Comparison of ENCODE assay signal across 9 cellular contexts in genomic region chr1:202105571-202106339, GRCh38. TPM values are rescaled to one million over a fixed set of nuclear protein-coding genes. Genes with fewer than 3 reads are reported as not detected.
A peak's percentile ranks its signal among the peaks of the same experiment; 100 is the strongest.
DNase-seq lines count a peak whose midpoint lies in the region; TF ChIP-seq lines count a peak whose summit lies in the region.
"Had no signal": no experiment of that assay in that cellular context is flagged by ENCODE, and none has a peak within 500 bp of the region (broad histone marks: within the 10 kb centered on the region; RNA-seq: fewer than 3 reads in every experiment).

No MANE protein-coding gene starts in this region.

- H3K79me1 ChIP-seq in H9 (ENCODE audit: insufficient read depth, low read depth, low read length, poor library complexity, severe bottlenecking): no peaks in the 10 kb centered on the region

- no peak overlapping the region for H4K5ac ChIP-seq in H9 (ENCODE audit: insufficient read length, low read depth, low read length)

- H3K56ac ChIP-seq in H9 (ENCODE audit: insufficient read length, low read depth, low read length): no peak overlapping the region

- no peak overlapping the region for H3K23ac ChIP-seq in H9 (ENCODE audit: insufficient read length, low read depth, low read length)

- H3K27ac ChIP-seq in H9 (ENCODE audit: insufficient read length, low read depth, low read length): no peak overlapping the region

- no peak overlapping the region for H2BK20ac ChIP-seq in H9 (ENCODE audit: low read depth, low read length, poor library complexity, severe bottlenecking)

- no peaks in the 10 kb centered on the region for H3K27me3 ChIP-seq in H9 (ENCODE audit: insufficient read depth, low read length)
- H3K27me3 ChIP-seq in MG63: no peaks in the 10 kb centered on the region
- H3K27me3 ChIP-seq: heart right ventricle had no signal

- no peak overlapping the region for H2AK5ac ChIP-seq in H9 (ENCODE audit: insufficient read length, low read length)

- no peak overlapping the region for H2BK5ac ChIP-seq in H9 (ENCODE audit: insufficient read length, low read length)

- H3K9me3 ChIP-seq in H9 (ENCODE audit: control insufficient read depth, low read depth, low read length) (no peaks in the 10 kb centered on the region), MG63 (no peaks in the 10 kb centered on the region)
- H3K9me3 ChIP-seq: heart right ventricle had no signal

- H3K4me3 ChIP-seq in MG63: no peak overlapping the region
- H3K4me3 ChIP-seq: heart right ventricle had no signal

- DNase-seq in H9 (peak; percentile 93), NCI-H526 treated with DMSO at 0.1 percent for 48 hours (lab: John Stamatoyannopoulos, UW) (peak; percentile 21), dedifferentiated amniotic fluid mesenchymal stem cell (ENCODE audit: extremely low spot score) (peak; percentile 23), neural crest cell (ENCODE audit: low read depth, low spot score) (peak; percentile 33), head of caudate nucleus (no peak), NOMO-1 treated with DMSO at 0.1 percent for 48 hours (lab: John Stamatoyannopoulos, UW; ENCODE audit: unreplicated experiment) (no peak), MG63 (no peak), GDM1 (lab: John Stamatoyannopoulos, UW) (no peak)

- H3K4me2 ChIP-seq in H9 (ENCODE audit: insufficient read depth, insufficient read length, low read length): peak overlapping the region; percentile 4

- H4K20me1 ChIP-seq in H9 (ENCODE audit: control insufficient read depth, insufficient read depth, insufficient read length): no peaks in the 10 kb centered on the region

- H3K36me3 ChIP-seq in MG63: no peaks in the 10 kb centered on the region
- H3K36me3 ChIP-seq: heart right ventricle had no signal

- no peak overlapping the region for H3K9ac ChIP-seq in H9 (ENCODE audit: extremely low read depth, insufficient read length, low read length)

- H3K4me1 Mint-ChIP-seq in H9: peaks cover 49 to 61% of the 10 kb centered on the region in 2 experiments
- H3K4me1 Mint-ChIP-seq in neural crest cell: peaks cover 21% of the 10 kb centered on the region

- intact Hi-C loops in head of caudate nucleus (cut with DNase I): no loop called here

- H3K4ac ChIP-seq in H9 (ENCODE audit: low read depth, low read length): no peak overlapping the region

- no peak overlapping the region for H2BK12ac ChIP-seq in H9 (ENCODE audit: insufficient read length, low read depth, low read length)

- H3K9me3 Mint-ChIP-seq in H9: no peaks in the 10 kb centered on the region; a peak in 1 of 5 replicates
- no peaks in the 10 kb centered on the region for H3K9me3 Mint-ChIP-seq in neural crest cell

- H2BK15ac ChIP-seq in H9 (ENCODE audit: low read depth, low read length): no peak overlapping the region

- no peak overlapping the region for H4K91ac ChIP-seq in H9 (ENCODE audit: insufficient read length, low read depth, low read length)

- no peak overlapping the region for H2AFZ ChIP-seq in H9 (ENCODE audit: low read length)

- TF ChIP-seq CTCF in H9 (conservative IDR thresholded peaks at IDR 0.05) (no peak), neural crest cell (conservative IDR thresholded peaks at IDR 0.05) (no peak)

- H3K27me3 Mint-ChIP-seq in H9 (ENCODE audit: low read depth): peaks cover 2% of the 10 kb centered on the region; the same call in 1 of the 2 replicates
- H3K27me3 Mint-ChIP-seq in neural crest cell (ENCODE audit: low read depth): no peaks in the 10 kb centered on the region

- peak overlapping the region; percentile 1; the same call in 1 of the 2 replicates for H3K14ac ChIP-seq in H9 (ENCODE audit: insufficient read depth, low read length)

- peaks cover 2% of the 10 kb centered on the region; the same call in 1 of the 2 replicates for H3K4me1 ChIP-seq in H9 (ENCODE audit: insufficient read depth, low read length)

- H2BK120ac ChIP-seq in H9 (ENCODE audit: low read depth, low read length, poor library complexity, severe bottlenecking): no peak overlapping the region

- peak overlapping the region; percentile 70 for H3K18ac ChIP-seq in H9 (ENCODE audit: insufficient read length, low read depth, low read length)

- no CpG with 5 or more reads among the region's 10 CpGs for WGBS in H9 (ENCODE audit: extremely low coverage, insufficient read length, low lambda C conversion rate)

- no peaks in the 10 kb centered on the region for H3K36me3 Mint-ChIP-seq in H9 (ENCODE audit: insufficient read depth in 1 of 3, low read depth in 3 of 3)
- no peaks in the 10 kb centered on the region for H3K36me3 Mint-ChIP-seq in neural crest cell (ENCODE audit: low read depth)

- H3K79me2 ChIP-seq in H9 (ENCODE audit: insufficient read depth, low read length): no peaks in the 10 kb centered on the region

- no peak overlapping the region for H3T11ph ChIP-seq in H9 (ENCODE audit: low read length)

- no peak overlapping the region for H4K8ac ChIP-seq in H9 (replicated peaks; ENCODE audit: insufficient read length, low read depth, low read length)

- no peaks in the 10 kb centered on the region for H3K23me2 ChIP-seq in H9 (ENCODE audit: insufficient read length, low read depth, low read length, poor library complexity, severe bottlenecking)

- H3K4me3 Mint-ChIP-seq in H9 (peak overlapping the region; percentile 17 to 62; a peak in 3 of 5 replicates), neural crest cell (no peak overlapping the region)

- H3K27ac Mint-ChIP-seq in H9 (peak overlapping the region in 2 of 3 experiments; percentile 95 to 96; a peak in 6 of 7 replicates), neural crest cell (ENCODE audit: unreplicated experiment) (peak overlapping the region; percentile 78)

RNA-seq across cellular contexts. Expression of gene GPR37L1, which starts 17.0 kb away (rescaled TPM):
- 0.11 TPM in 2 replicates for total RNA-seq in H9 (2021)
- 0.05 TPM in 1 of 2 replicates, not detected in the other for total RNA-seq in neural crest cell
- total RNA-seq in MG63 (2014; rRNA removed; shearing (Covaris generic); ENCODE audit: low replicate concordance): not detected in 2 replicates

RNA-seq across cellular contexts. Expression of gene ARL8A, which starts 38.8 kb away (rescaled TPM):
- total RNA-seq in H9 (2021): 58.6 and 67.2 TPM in 2 replicates
- total RNA-seq in neural crest cell: 50.9 and 57.3 TPM in 2 replicates
- total RNA-seq in MG63 (2014; rRNA removed; shearing (Covaris generic); ENCODE audit: low replicate concordance): 21.3 and 35.5 TPM in 2 replicates

RNA-seq across cellular contexts. Expression of gene PTPN7, which starts 54.6 kb away (rescaled TPM):
- total RNA-seq in H9 (2021): 0.22 and 0.72 TPM in 2 replicates
- not detected in 2 replicates for total RNA-seq in neural crest cell
- total RNA-seq in MG63 (2014; rRNA removed; shearing (Covaris generic); ENCODE audit: low replicate concordance): not detected in 2 replicates

Comparison
In these comparisons a context has a peak if more than half of its experiments do, and no peak if none do; other contexts are left out.
1. DNase-seq: peak in H9 (single experiment), NCI-H526 treated with DMSO at 0.1 percent for 48 hours (single experiment), dedifferentiated amniotic fluid mesenchymal stem cell (single experiment) and neural crest cell (single experiment); none in head of caudate nucleus (0 of 42), NOMO-1 treated with DMSO at 0.1 percent for 48 hours (single experiment), MG63 (single experiment) and GDM1 (single experiment).